9 cellular contexts compared by ENCODE assay signal in the genomic region with DNA sequence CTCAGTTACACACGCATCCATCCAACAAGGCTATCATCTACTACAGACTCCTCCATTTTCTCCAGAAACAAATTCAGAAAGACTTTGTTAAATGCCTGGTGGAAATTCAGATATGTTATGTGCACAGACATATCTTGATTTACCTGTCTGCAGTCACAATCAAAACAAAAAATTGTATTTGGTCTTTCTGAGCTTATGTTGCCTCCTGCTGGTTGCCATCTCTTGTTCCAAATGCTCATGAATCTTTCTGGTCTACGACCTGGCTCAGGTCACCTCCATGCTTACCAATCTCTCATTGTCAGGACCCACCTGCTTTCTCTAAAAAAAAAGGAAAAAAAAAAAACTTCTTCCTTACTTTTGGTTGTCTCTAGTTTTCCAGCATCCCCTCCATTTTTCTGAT.
DNase-seq lines count a peak whose midpoint lies in the region; ATAC-seq and TF ChIP-seq lines count a peak whose summit lies in the region.
"Had no signal": no experiment of that assay in that cellular context is flagged by ENCODE, and none has a peak within 500 bp of the region (broad histone marks: within the 10 kb centered on the region; RNA-seq: fewer than 3 reads in every experiment).

No MANE protein-coding gene starts in this region.

- no peak overlapping the region for H3K9ac ChIP-seq in colonic mucosa (ENCODE audit: low read depth in 2 of 2, low read length in 2 of 2)

- no peaks in the 10 kb centered on the region for H3K4me1 ChIP-seq in colonic mucosa
- H3K4me1 ChIP-seq in vagina: no peaks in the 10 kb centered on the region

- DNase-seq in GM06990 (ENCODE audit: extremely low read depth, insufficient read length): no peak
- DNase-seq in NCI-H226: peak; percentile 4
- peak; percentile 36 for DNase-seq in colonic mucosa
- no peak for DNase-seq in nephron progenitor cell
- no peak for DNase-seq in ureter (ENCODE audit: low spot score)
- DNase-seq in vagina (ENCODE audit: extremely low spot score in 2 of 2): no peak

- intact Hi-C loops in colonic mucosa (cut with DNase I): loop anchor here (5.0 to 10.0 kb wide), 4 partner anchors 123 to 454 kb away; no protein-coding TSS in a partner anchor
- intact Hi-C loops in vagina (cut with DNase I): no loop called here

- no peak overlapping the region for H3K27ac Mint-ChIP-seq in nephron progenitor cell

- no peaks in the 10 kb centered on the region for H3K36me3 ChIP-seq in GM06990 (ENCODE audit: control insufficient read depth, insufficient read depth, low read length)
- no peaks in the 10 kb centered on the region for H3K36me3 ChIP-seq in colonic mucosa
- no peaks in the 10 kb centered on the region for H3K36me3 ChIP-seq in vagina

- no peak for TF ChIP-seq POLR2A in vagina (IDR thresholded peaks at IDR 0.05)

- H3K4me3 Mint-ChIP-seq in nephron progenitor cell: no peak overlapping the region

- no peak for ATAC-seq in GM21447 (IDR thresholded peaks at IDR 0.05; ENCODE audit: unreplicated experiment)
- no peak for ATAC-seq in GM18861 (IDR thresholded peaks at IDR 0.05; ENCODE audit: unreplicated experiment)

- H3K4me3 ChIP-seq in GM06990 (replicated peaks; ENCODE audit: low read depth, low read length): no peak overlapping the region
- H3K4me3 ChIP-seq in colonic mucosa: no peak overlapping the region
- no peak overlapping the region for H3K4me3 ChIP-seq in vagina

- no peaks in the 10 kb centered on the region for H3K9me3 ChIP-seq in colonic mucosa
- H3K9me3 ChIP-seq in vagina: no peaks in the 10 kb centered on the region

- peaks cover 1% of the 10 kb centered on the region for H3K27me3 ChIP-seq in GM06990 (replicated peaks; ENCODE audit: control insufficient read depth, insufficient read depth, low read length)
- H3K27me3 ChIP-seq in colonic mucosa: no peaks in the 10 kb centered on the region
- no peaks in the 10 kb centered on the region for H3K27me3 ChIP-seq in vagina

- H3K4me1 Mint-ChIP-seq in nephron progenitor cell: peaks cover 24% of the 10 kb centered on the region

- no peaks in the 10 kb centered on the region for H3K27me3 Mint-ChIP-seq in nephron progenitor cell (ENCODE audit: low read depth, poor library complexity)

- TF ChIP-seq CTCF in GM06990 (IDR thresholded peaks at IDR 0.05; ENCODE audit: insufficient read depth, low read length, poor library complexity, severe bottlenecking) (peak; percentile 55), colonic mucosa (IDR thresholded peaks at IDR 0.05) (peak; percentile 47), nephron progenitor cell (IDR thresholded peaks at IDR 0.05) (peak; percentile 11), vagina (IDR thresholded peaks at IDR 0.05) (peak in 1 of 3 experiments; percentile 12)

- H3K36me3 Mint-ChIP-seq in nephron progenitor cell (ENCODE audit: low read depth): peaks cover 4% of the 10 kb centered on the region

- H3K27ac ChIP-seq in colonic mucosa (no peak overlapping the region), vagina (no peak overlapping the region)
- H3K27ac ChIP-seq: epithelial cell of prostate had no signal

- peaks cover 10% of the 10 kb centered on the region for H3K9me3 Mint-ChIP-seq in nephron progenitor cell

Comparison
In these comparisons a context has a peak if more than half of its experiments do, and no peak if none do; other contexts are left out.
1. DNase-seq: peak in NCI-H226 (single experiment) and colonic mucosa (single experiment); none in GM06990 (single experiment), nephron progenitor cell (single experiment), ureter (single experiment) and vagina (0 of 2).